Comparison of ENCODE assay signal across 12 cellular contexts in the genomic region with DNA sequence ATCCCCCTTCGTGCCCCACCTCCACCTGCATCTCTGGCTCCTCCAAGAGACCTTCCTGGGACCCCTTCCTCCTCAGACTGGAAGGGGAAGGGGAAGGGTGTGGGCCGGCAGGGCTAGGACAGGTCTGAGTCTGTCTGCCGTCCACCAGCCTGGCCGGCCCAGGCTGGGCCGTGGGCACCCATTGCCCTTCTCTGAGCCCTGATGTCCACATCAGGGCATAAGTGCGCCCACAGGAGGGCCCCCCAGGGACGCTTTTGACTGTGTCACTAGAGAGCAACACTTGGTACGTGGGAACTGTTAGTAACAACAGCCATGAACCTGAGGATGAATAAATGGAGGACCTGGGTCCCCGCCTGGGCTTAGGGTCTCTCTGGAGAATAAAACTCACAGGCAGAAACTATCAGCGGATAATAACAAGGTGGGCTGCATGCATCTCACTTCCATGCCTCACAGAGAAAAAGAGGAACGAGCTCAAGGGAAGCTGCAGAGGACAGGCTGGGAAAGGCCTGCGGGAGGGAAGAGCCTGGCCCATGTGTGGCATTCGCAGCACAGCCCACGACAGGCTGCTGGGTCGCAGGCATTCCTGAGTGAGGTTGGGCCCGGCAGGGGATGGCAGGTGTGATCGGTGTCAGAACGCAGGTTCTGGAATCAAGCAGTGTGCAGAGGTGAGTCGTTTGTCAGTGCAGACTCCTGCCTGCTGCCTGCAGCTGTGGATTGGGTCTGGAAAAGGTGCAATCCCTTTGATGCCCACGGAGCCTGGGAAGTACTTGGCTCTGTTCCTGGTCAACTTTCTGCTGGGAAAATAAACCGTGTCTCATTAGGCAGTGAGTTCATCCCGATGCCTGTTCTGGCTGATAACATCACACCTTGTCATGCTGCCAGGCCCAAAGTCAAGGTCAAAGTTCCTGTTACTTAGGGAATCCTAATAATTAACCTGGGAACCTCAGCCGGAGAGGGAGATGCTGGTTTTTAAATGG.
DNase-seq lines count a peak whose midpoint lies in the region; ATAC-seq and TF ChIP-seq lines count a peak whose summit lies in the region.
"Had no signal": no experiment of that assay in that cellular context is flagged by ENCODE, and none has a peak within 500 bp of the region (broad histone marks: within the 10 kb centered on the region; RNA-seq: fewer than 3 reads in every experiment).

No MANE protein-coding gene starts in this region.

- no peak overlapping the region for H3K4me2 ChIP-seq in BLaER1

- TF ChIP-seq EP300 in Ishikawa (IDR thresholded peaks at IDR 0.05; ENCODE audit: borderline replicate concordance), result no peak

- TF ChIP-seq POLR2A in right lobe of liver (IDR thresholded peaks at IDR 0.05), result peak; percentile 17

- 0 out of 2 replicates have a peak overlapping the region, but pooled peaks have one; percentile 19 for H3K9ac ChIP-seq in BLaER1

- H3K36me3 ChIP-seq in BLaER1 (peaks cover 68% of the 10 kb centered on the region), right lobe of liver (no peaks in the 10 kb centered on the region)
- H3K36me3 ChIP-seq: SJSA1, transverse colon had no signal

- 50% methylated on average over 9 of the region's 23 CpGs for WGBS in right lobe of liver (ENCODE audit: insufficient coverage, low coverage, low lambda C conversion rate, missing lambda C conversion rate)

- no peak for TF ChIP-seq RAD21 in Ishikawa (IDR thresholded peaks at IDR 0.05; ENCODE audit: low read depth)

- TF ChIP-seq CTCF in astrocyte of the spinal cord (IDR thresholded peaks at IDR 0.05; ENCODE audit: low read depth, low read length) (no peak), right lobe of liver (IDR thresholded peaks at IDR 0.05) (no peak)

- H3K27ac ChIP-seq in BLaER1 (no peak overlapping the region), right lobe of liver (peak overlapping the region; percentile 51 to 73 (median 63))
- H3K27ac ChIP-seq: SJSA1, transverse colon had no signal

- peaks cover 47% of the 10 kb centered on the region for H3K4me1 ChIP-seq in BLaER1
- H3K4me1 ChIP-seq in right lobe of liver, result peaks cover 0 to 18% (median 9%) of the 10 kb centered on the region in 4 donors
- H3K4me1 ChIP-seq: SJSA1, transverse colon had no signal

- peaks cover 58% of the 10 kb centered on the region for H4K20me1 ChIP-seq in BLaER1

- H3K4me3 ChIP-seq in BLaER1 (no peak overlapping the region), astrocyte of the spinal cord (ENCODE audit: low read depth, low read length) (no peak overlapping the region), right lobe of liver (no peak overlapping the region)
- H3K4me3 ChIP-seq: SJSA1, transverse colon had no signal

- H3K9me3 ChIP-seq in BLaER1 (no peaks in the 10 kb centered on the region), right lobe of liver (no peaks in the 10 kb centered on the region)
- H3K9me3 ChIP-seq: SJSA1, transverse colon had no signal

- peak; percentile 19 for DNase-seq in astrocyte of the spinal cord (ENCODE audit: low read depth, low spot score)
- DNase-seq in right lobe of liver, result peak; percentile 84 to 94 (median 86)
- DNase-seq in COLO668 (lab: John Stamatoyannopoulos, UW; ENCODE audit: unreplicated experiment), result no peak
- no peak for DNase-seq in NCI-H1417 treated with DMSO at 0.1 percent for 48 hours (lab: John Stamatoyannopoulos, UW)
- DNase-seq: activated CD4-positive, alpha-beta T cell treated with anti-CD3 and anti-CD28 coated beads for 4 hours; activated naive CD4-positive, alpha-beta T cell treated with anti-CD3 and anti-CD28 coated beads, Interleukin-2, amount 10 ng/mL, durations not matched to agents 7 days and 5 days; transverse colon had no signal

- ATAC-seq in right lobe of liver, result peak; percentile 89 to 95 (median 93)
- no peak for ATAC-seq in HG02610 (IDR thresholded peaks at IDR 0.05; ENCODE audit: unreplicated experiment)
- ATAC-seq in GM21529 (IDR thresholded peaks at IDR 0.05; ENCODE audit: unreplicated experiment), result no peak

- intact Hi-C loops in right lobe of liver (cut with DNase I), result no loop called here

- H3K27me3 ChIP-seq in BLaER1 (no peaks in the 10 kb centered on the region), right lobe of liver (no peaks in the 10 kb centered on the region)
- H3K27me3 ChIP-seq: SJSA1, transverse colon had no signal

- in situ Hi-C loops in astrocyte of the spinal cord (cut with HindIII; ENCODE audit: low sequenced_read_pairs), result no loop called here

TF ChIP-seq in Ishikawa, 13 proteins besides CTCF, POLR2A, EP300 and RAD21:
- TF ChIP-seq, protein P1, sequence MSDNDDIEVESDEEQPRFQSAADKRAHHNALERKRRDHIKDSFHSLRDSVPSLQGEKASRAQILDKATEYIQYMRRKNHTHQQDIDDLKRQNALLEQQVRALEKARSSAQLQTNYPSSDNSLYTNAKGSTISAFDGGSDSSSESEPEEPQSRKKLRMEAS (IDR thresholded peaks at IDR 0.05), result peak; percentile 49; the same call in 1 of the 2 replicates
- TF ChIP-seq EGR1 (IDR thresholded peaks at IDR 0.05) (no peak), FOXM1 (IDR thresholded peaks at IDR 0.05; ENCODE audit: borderline replicate concordance, low read depth) (no peak), CREB1 (IDR thresholded peaks at IDR 0.05; ENCODE audit: low read depth) (no peak), ZBTB7A (IDR thresholded peaks at IDR 0.05; ENCODE audit: low read depth) (no peak), CEBPB (IDR thresholded peaks at IDR 0.05) (no peak), TCF12 (IDR thresholded peaks at IDR 0.05; ENCODE audit: low read depth) (peak; percentile 48; the same call in 1 of the 2 replicates), TEAD4 (IDR thresholded peaks at IDR 0.05) (peak; percentile 50; the same call in 1 of the 2 replicates), NFIC (IDR thresholded peaks at IDR 0.05) (peak; percentile 26; the same call in 1 of the 2 replicates), YY1 (IDR thresholded peaks at IDR 0.05; ENCODE audit: low read depth) (no peak), TAF1 (IDR thresholded peaks at IDR 0.05; ENCODE audit: low read depth) (no peak)
- TF ChIP-seq, protein P2, sequence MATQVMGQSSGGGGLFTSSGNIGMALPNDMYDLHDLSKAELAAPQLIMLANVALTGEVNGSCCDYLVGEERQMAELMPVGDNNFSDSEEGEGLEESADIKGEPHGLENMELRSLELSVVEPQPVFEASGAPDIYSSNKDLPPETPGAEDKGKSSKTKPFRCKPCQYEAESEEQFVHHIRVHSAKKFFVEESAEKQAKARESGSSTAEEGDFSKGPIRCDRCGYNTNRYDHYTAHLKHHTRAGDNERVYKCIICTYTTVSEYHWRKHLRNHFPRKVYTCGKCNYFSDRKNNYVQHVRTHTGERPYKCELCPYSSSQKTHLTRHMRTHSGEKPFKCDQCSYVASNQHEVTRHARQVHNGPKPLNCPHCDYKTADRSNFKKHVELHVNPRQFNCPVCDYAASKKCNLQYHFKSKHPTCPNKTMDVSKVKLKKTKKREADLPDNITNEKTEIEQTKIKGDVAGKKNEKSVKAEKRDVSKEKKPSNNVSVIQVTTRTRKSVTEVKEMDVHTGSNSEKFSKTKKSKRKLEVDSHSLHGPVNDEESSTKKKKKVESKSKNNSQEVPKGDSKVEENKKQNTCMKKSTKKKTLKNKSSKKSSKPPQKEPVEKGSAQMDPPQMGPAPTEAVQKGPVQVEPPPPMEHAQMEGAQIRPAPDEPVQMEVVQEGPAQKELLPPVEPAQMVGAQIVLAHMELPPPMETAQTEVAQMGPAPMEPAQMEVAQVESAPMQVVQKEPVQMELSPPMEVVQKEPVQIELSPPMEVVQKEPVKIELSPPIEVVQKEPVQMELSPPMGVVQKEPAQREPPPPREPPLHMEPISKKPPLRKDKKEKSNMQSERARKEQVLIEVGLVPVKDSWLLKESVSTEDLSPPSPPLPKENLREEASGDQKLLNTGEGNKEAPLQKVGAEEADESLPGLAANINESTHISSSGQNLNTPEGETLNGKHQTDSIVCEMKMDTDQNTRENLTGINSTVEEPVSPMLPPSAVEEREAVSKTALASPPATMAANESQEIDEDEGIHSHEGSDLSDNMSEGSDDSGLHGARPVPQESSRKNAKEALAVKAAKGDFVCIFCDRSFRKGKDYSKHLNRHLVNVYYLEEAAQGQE (IDR thresholded peaks at IDR 0.05; ENCODE audit: low read depth), result no peak
- TF ChIP-seq, protein P3, sequence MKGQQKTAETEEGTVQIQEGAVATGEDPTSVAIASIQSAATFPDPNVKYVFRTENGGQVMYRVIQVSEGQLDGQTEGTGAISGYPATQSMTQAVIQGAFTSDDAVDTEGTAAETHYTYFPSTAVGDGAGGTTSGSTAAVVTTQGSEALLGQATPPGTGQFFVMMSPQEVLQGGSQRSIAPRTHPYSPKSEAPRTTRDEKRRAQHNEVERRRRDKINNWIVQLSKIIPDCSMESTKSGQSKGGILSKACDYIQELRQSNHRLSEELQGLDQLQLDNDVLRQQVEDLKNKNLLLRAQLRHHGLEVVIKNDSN (IDR thresholded peaks at IDR 0.05), result no peak

Comparison
In these comparisons a context has a peak if more than half of its experiments do, and no peak if none do; other contexts are left out.
1. DNase-seq: peak in astrocyte of the spinal cord (single experiment) and right lobe of liver (3 of 3); none in COLO668 (single experiment) and NCI-H1417 treated with DMSO at 0.1 percent for 48 hours (single experiment).
2. ATAC-seq: peak in right lobe of liver (4 of 4); none in HG02610 (single experiment) and GM21529 (single experiment).